ENCODE assay signal across 1 cellular context in the genomic region with DNA sequence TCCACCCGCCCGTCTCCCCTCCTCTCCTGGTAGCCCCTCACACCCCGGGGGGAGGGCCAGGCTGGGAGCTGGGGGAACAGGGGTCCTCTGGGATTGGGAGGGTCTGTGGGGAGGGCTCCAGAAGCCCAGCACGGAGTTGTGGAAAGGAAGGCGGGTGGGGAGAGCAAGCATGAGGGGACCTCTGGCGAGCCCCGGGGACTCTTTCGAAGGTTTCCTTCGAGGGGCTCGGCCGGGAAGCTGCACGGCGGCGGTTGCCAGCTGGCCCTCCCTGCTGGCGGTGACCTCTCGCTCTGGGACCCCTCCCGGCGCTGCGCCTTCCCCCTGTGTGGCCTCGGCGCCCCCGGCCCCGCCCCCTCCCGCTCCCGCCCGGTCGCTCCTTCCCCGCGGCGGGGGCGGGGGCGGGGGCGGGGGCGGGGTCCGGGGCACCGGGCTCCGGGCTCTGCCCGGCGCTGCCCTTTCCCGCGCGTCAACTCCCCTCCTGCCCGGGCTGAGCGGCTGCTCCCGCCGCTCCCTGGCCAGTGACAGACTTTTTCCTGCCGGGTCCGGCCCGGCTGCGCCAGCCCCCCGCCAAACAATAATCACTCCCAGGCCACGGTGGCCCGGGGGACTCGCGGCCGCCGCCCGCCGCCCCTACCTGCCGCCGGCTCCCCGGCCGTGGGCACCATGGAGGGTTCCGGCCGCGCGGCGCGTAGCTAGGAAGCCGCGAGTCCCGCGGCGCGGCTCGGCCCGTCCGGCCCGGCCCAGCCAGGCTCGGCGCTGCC.
TF ChIP-seq lines count a peak whose summit lies in the region.

No MANE protein-coding gene starts in this region.

TF ChIP-seq in H1, 55 proteins besides CTCF, POLR2A, EP300 and RAD21:
- TF ChIP-seq TAF7 (optimal IDR thresholded peaks at IDR 0.05; ENCODE audit: borderline replicate concordance, low read depth, low read length) = no peak
- no peak for TF ChIP-seq CHD2 (IDR thresholded peaks at IDR 0.05; ENCODE audit: low read length)
- no peak for TF ChIP-seq YY1 (IDR thresholded peaks at IDR 0.05; ENCODE audit: low read depth, low read length)
- TF ChIP-seq TBP (IDR thresholded peaks at IDR 0.05; ENCODE audit: low read depth, low read length) = no peak
- peak; percentile 73 for TF ChIP-seq KDM4A (IDR thresholded peaks at IDR 0.05; ENCODE audit: low read depth, low read length, severe bottlenecking)
- TF ChIP-seq, protein P1, sequence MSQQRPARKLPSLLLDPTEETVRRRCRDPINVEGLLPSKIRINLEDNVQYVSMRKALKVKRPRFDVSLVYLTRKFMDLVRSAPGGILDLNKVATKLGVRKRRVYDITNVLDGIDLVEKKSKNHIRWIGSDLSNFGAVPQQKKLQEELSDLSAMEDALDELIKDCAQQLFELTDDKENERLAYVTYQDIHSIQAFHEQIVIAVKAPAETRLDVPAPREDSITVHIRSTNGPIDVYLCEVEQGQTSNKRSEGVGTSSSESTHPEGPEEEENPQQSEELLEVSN (IDR thresholded peaks at IDR 0.05) = peak; percentile 29; the same call in 1 of the 2 replicates
- TF ChIP-seq RBBP5 (IDR thresholded peaks at IDR 0.05; ENCODE audit: borderline replicate concordance, low read depth, low read length) = peak; percentile 27; the same call in 1 of the 2 replicates
- no peak for TF ChIP-seq CTBP2 (IDR thresholded peaks at IDR 0.05; ENCODE audit: borderline replicate concordance, insufficient read depth, insufficient read length, low read length)
- TF ChIP-seq, protein P2, sequence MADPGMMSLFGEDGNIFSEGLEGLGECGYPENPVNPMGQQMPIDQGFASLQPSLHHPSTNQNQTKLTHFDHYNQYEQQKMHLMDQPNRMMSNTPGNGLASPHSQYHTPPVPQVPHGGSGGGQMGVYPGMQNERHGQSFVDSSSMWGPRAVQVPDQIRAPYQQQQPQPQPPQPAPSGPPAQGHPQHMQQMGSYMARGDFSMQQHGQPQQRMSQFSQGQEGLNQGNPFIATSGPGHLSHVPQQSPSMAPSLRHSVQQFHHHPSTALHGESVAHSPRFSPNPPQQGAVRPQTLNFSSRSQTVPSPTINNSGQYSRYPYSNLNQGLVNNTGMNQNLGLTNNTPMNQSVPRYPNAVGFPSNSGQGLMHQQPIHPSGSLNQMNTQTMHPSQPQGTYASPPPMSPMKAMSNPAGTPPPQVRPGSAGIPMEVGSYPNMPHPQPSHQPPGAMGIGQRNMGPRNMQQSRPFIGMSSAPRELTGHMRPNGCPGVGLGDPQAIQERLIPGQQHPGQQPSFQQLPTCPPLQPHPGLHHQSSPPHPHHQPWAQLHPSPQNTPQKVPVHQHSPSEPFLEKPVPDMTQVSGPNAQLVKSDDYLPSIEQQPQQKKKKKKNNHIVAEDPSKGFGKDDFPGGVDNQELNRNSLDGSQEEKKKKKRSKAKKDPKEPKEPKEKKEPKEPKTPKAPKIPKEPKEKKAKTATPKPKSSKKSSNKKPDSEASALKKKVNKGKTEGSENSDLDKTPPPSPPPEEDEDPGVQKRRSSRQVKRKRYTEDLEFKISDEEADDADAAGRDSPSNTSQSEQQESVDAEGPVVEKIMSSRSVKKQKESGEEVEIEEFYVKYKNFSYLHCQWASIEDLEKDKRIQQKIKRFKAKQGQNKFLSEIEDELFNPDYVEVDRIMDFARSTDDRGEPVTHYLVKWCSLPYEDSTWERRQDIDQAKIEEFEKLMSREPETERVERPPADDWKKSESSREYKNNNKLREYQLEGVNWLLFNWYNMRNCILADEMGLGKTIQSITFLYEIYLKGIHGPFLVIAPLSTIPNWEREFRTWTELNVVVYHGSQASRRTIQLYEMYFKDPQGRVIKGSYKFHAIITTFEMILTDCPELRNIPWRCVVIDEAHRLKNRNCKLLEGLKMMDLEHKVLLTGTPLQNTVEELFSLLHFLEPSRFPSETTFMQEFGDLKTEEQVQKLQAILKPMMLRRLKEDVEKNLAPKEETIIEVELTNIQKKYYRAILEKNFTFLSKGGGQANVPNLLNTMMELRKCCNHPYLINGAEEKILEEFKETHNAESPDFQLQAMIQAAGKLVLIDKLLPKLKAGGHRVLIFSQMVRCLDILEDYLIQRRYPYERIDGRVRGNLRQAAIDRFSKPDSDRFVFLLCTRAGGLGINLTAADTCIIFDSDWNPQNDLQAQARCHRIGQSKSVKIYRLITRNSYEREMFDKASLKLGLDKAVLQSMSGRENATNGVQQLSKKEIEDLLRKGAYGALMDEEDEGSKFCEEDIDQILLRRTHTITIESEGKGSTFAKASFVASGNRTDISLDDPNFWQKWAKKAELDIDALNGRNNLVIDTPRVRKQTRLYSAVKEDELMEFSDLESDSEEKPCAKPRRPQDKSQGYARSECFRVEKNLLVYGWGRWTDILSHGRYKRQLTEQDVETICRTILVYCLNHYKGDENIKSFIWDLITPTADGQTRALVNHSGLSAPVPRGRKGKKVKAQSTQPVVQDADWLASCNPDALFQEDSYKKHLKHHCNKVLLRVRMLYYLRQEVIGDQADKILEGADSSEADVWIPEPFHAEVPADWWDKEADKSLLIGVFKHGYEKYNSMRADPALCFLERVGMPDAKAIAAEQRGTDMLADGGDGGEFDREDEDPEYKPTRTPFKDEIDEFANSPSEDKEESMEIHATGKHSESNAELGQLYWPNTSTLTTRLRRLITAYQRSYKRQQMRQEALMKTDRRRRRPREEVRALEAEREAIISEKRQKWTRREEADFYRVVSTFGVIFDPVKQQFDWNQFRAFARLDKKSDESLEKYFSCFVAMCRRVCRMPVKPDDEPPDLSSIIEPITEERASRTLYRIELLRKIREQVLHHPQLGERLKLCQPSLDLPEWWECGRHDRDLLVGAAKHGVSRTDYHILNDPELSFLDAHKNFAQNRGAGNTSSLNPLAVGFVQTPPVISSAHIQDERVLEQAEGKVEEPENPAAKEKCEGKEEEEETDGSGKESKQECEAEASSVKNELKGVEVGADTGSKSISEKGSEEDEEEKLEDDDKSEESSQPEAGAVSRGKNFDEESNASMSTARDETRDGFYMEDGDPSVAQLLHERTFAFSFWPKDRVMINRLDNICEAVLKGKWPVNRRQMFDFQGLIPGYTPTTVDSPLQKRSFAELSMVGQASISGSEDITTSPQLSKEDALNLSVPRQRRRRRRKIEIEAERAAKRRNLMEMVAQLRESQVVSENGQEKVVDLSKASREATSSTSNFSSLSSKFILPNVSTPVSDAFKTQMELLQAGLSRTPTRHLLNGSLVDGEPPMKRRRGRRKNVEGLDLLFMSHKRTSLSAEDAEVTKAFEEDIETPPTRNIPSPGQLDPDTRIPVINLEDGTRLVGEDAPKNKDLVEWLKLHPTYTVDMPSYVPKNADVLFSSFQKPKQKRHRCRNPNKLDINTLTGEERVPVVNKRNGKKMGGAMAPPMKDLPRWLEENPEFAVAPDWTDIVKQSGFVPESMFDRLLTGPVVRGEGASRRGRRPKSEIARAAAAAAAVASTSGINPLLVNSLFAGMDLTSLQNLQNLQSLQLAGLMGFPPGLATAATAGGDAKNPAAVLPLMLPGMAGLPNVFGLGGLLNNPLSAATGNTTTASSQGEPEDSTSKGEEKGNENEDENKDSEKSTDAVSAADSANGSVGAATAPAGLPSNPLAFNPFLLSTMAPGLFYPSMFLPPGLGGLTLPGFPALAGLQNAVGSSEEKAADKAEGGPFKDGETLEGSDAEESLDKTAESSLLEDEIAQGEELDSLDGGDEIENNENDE (IDR thresholded peaks at IDR 0.05; ENCODE audit: insufficient replicate concordance, low read length) = no peak
- TF ChIP-seq NANOG (IDR thresholded peaks at IDR 0.05; ENCODE audit: insufficient read depth, low read depth, low read length, poor library complexity, severe bottlenecking) = no peak
- TF ChIP-seq ASH2L (IDR thresholded peaks at IDR 0.05; ENCODE audit: low read length) = peak; percentile 8
- TF ChIP-seq SIN3A (conservative IDR thresholded peaks at IDR 0.05 in 1 of 2, IDR thresholded peaks at IDR 0.05 in 1 of 2; ENCODE audit: low read depth in 1 of 2, low read length in 2 of 2) = no peak
- TF ChIP-seq GABPA (IDR thresholded peaks at IDR 0.05; ENCODE audit: borderline replicate concordance, insufficient read depth, low read length) = no peak
- no peak for TF ChIP-seq TAF1 (IDR thresholded peaks at IDR 0.05; ENCODE audit: low read depth, low read length)
- TF ChIP-seq EZH2 (IDR thresholded peaks at IDR 0.05; ENCODE audit: low read depth, low read length, severe bottlenecking) = no peak
- no peak for TF ChIP-seq KDM5A (IDR thresholded peaks at IDR 0.05; ENCODE audit: low read length)
- TF ChIP-seq CREB1 (IDR thresholded peaks at IDR 0.05) = no peak
- no peak for TF ChIP-seq RXRA (IDR thresholded peaks at IDR 0.05; ENCODE audit: insufficient read depth, low read depth, low read length)
- TF ChIP-seq PHF8 (conservative IDR thresholded peaks at IDR 0.05; ENCODE audit: low read depth, low read length) = no peak
